8 cellular contexts compared by ENCODE assay signal in genomic region chr7:116577320-116577871, GRCh38. TPM values are rescaled to one million over a fixed set of nuclear protein-coding genes. Genes with fewer than 3 reads are reported as not detected.
DNase-seq lines count a peak whose midpoint lies in the region; ATAC-seq and TF ChIP-seq lines count a peak whose summit lies in the region.

No MANE protein-coding gene starts in this region.

- ATAC-seq in right lobe of liver (no peak), HG02943 (IDR thresholded peaks at IDR 0.05; ENCODE audit: low read depth, unreplicated experiment) (peak; percentile 78), upper lobe of left lung (ENCODE audit: low FRiP score in 2 of 2) (no peak)

- H3K9me3 ChIP-seq in liver (ENCODE audit: control insufficient read depth in 4 of 4, low read length in 3 of 4) = no peaks in the 10 kb centered on the region
- no peaks in the 10 kb centered on the region for H3K9me3 ChIP-seq in right lobe of liver
- no peaks in the 10 kb centered on the region for H3K9me3 ChIP-seq in upper lobe of left lung

- TF ChIP-seq CTCF in liver (IDR thresholded peaks at IDR 0.05; ENCODE audit: low read depth, low read length, missing input control) (no peak), right lobe of liver (IDR thresholded peaks at IDR 0.05) (no peak), upper lobe of left lung (IDR thresholded peaks at IDR 0.05) (no peak)

- WGBS in liver = 66% methylated on average over 6 of the region's 6 CpGs
- 47% methylated on average over 6 of the region's 6 CpGs for WGBS in right lobe of liver (ENCODE audit: insufficient coverage, low coverage, low lambda C conversion rate, missing lambda C conversion rate)
- WGBS in upper lobe of left lung, 2 donors = 32 to 63% methylated on average over 6 of the region's 6 CpGs

- H3K27me3 ChIP-seq in liver (ENCODE audit: control insufficient read depth in 4 of 4, insufficient read depth in 4 of 4, low read length in 3 of 4) (no peaks in the 10 kb centered on the region), right lobe of liver (no peaks in the 10 kb centered on the region), upper lobe of left lung (no peaks in the 10 kb centered on the region)

- H3K9ac ChIP-seq in liver (ENCODE audit: low read depth in 1 of 2, low read length in 2 of 2) = no peak overlapping the region

- H3K4me3 ChIP-seq in liver (ENCODE audit: low read depth in 1 of 3, low read length in 3 of 3) (no peak overlapping the region), right lobe of liver (no peak overlapping the region), upper lobe of left lung (no peak overlapping the region)

- TF ChIP-seq RAD21 in liver (IDR thresholded peaks at IDR 0.05) = no peak

- DNase-seq in right lobe of liver (no peak), amniotic epithelial cell (ENCODE audit: low read depth) (peak; percentile 9), upper lobe of left lung (no peak), hepatic stellate cell (ENCODE audit: low spot score) (no peak), germinal center (ENCODE audit: low spot score) (no peak), mesenteric fat pad (ENCODE audit: low spot score) (no peak)

- H3K27ac ChIP-seq in liver (ENCODE audit: low read depth in 1 of 2, low read length in 2 of 2) (peak overlapping the region; percentile 14 to 54), right lobe of liver (no peak overlapping the region), upper lobe of left lung (peak overlapping the region in 3 of 4 donors; percentile 1 to 42 (median 26))

- intact Hi-C loops in right lobe of liver (cut with DNase I) = no loop called here

- H3K36me3 ChIP-seq in liver (ENCODE audit: control insufficient read depth in 4 of 4, insufficient read depth in 3 of 4, low read depth in 1 of 4, low read length in 3 of 4) = no peaks in the 10 kb centered on the region
- H3K36me3 ChIP-seq in right lobe of liver = no peaks in the 10 kb centered on the region
- no peaks in the 10 kb centered on the region for H3K36me3 ChIP-seq in upper lobe of left lung

- no peak for TF ChIP-seq POLR2A in right lobe of liver (IDR thresholded peaks at IDR 0.05)
- no peak for TF ChIP-seq POLR2A in upper lobe of left lung (IDR thresholded peaks at IDR 0.05)

- H3K4me1 ChIP-seq in liver (ENCODE audit: control insufficient read depth in 4 of 4, insufficient read depth in 4 of 4, low read length in 3 of 4) (no peaks in the 10 kb centered on the region), right lobe of liver (peaks cover 0 to 3% (median 0%) of the 10 kb centered on the region in 4 donors), upper lobe of left lung (peaks cover 23 to 39% (median 30%) of the 10 kb centered on the region in 4 donors)

- TF ChIP-seq EP300 in upper lobe of left lung (IDR thresholded peaks at IDR 0.05) = no peak

TF ChIP-seq in liver, 16 proteins besides CTCF, POLR2A, EP300 and RAD21:
- TF ChIP-seq GABPA (IDR thresholded peaks at IDR 0.05 in 1 of 2, conservative IDR thresholded peaks at IDR 0.05 in 1 of 2) (no peak), RXRA (IDR thresholded peaks at IDR 0.05) (no peak), MAX (IDR thresholded peaks at IDR 0.05) (no peak), YY1 (IDR thresholded peaks at IDR 0.05) (no peak), FOXA2 (IDR thresholded peaks at IDR 0.05) (no peak), TAF1 (conservative IDR thresholded peaks at IDR 0.05) (no peak), ZBTB33 (IDR thresholded peaks at IDR 0.05) (no peak), HNF4G (IDR thresholded peaks at IDR 0.05) (no peak)

RNA-seq across cellular contexts. Expression of gene CAV1, which starts 52.6 kb away (rescaled TPM):
- total RNA-seq in liver (10 to 100 TPM; 11.8 to 13.4 TPM), right lobe of liver (10 to 100 TPM in 2 of 6 experiments, 1 to 10 TPM in 4; 3.8 to 19.8 (median 9.0) TPM), upper lobe of left lung (100 to 1,000 TPM; 207 to 951 (median 552) TPM), mesenteric fat pad (473 TPM)
- polyA plus RNA-seq in liver = 10 to 100 TPM in 1 of 2 donors, 1 to 10 TPM in 1; 9.9 to 11.4 TPM

Comparison
In these comparisons a context has a peak if more than half of its experiments do, and no peak if none do; other contexts are left out.
1. H3K27ac ChIP-seq: peak in liver (2 of 2) and upper lobe of left lung (3 of 4); none in right lobe of liver (0 of 3).
2. RNA of gene CAV1, which starts 52.6 kb away (total RNA-seq): 207 to 951 TPM in upper lobe of left lung and 473 TPM in mesenteric fat pad (single experiment); 11.8 to 13.4 TPM in liver and 3.8 to 19.8 TPM in right lobe of liver; every median in the first group is over 10 times any median in the second.